2 cellular contexts compared by ENCODE assay signal in the genomic region with DNA sequence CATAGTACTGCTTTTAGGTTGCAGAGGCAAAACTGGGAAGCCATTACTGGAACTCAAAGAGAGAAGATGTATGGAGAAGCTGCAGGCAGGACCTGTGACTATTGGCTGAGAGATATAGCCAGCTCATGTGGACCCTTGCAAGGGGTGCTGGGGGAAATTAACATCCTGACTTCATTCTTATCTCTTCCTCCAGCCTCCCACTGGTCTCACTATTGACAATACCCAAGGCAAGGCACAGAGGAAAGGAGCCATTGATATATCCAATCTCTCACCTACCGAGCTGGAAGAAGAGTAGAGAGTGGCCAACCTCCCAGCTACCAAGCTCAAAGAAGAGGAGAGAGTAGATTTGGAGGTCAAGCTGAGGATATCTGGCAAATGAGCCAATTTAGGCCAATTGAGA.
TF ChIP-seq lines count a peak whose summit lies in the region.

No MANE protein-coding gene starts in this region.

TF ChIP-seq in A549, 52 proteins besides CTCF, POLR2A, EP300 and RAD21:
- TF ChIP-seq ZSCAN20 (CRISPR knock-in tag; IDR thresholded peaks at IDR 0.05), result no peak
- TF ChIP-seq, protein P1, sequence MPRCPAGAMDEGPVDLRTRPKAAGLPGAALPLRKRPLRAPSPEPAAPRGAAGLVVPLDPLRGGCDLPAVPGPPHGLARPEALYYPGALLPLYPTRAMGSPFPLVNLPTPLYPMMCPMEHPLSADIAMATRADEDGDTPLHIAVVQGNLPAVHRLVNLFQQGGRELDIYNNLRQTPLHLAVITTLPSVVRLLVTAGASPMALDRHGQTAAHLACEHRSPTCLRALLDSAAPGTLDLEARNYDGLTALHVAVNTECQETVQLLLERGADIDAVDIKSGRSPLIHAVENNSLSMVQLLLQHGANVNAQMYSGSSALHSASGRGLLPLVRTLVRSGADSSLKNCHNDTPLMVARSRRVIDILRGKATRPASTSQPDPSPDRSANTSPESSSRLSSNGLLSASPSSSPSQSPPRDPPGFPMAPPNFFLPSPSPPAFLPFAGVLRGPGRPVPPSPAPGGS (IDR thresholded peaks at IDR 0.05), result no peak
- no peak for TF ChIP-seq JUN (IDR thresholded peaks at IDR 0.05)
- no peak for TF ChIP-seq NFE2L2 (conservative IDR thresholded peaks at IDR 0.05; ENCODE audit: low read length)
- TF ChIP-seq MYC (IDR thresholded peaks at IDR 0.05; ENCODE audit: borderline replicate concordance, low read length), result no peak
- TF ChIP-seq JUNB (IDR thresholded peaks at IDR 0.05), result no peak
- TF ChIP-seq CHD2 (IDR thresholded peaks at IDR 0.05; ENCODE audit: low read length, partially characterized antibody), result no peak
- TF ChIP-seq HOXA7 (CRISPR knock-in tag; IDR thresholded peaks at IDR 0.05), result no peak
- TF ChIP-seq CBX8 (IDR thresholded peaks at IDR 0.05), result no peak
- TF ChIP-seq, protein P2, sequence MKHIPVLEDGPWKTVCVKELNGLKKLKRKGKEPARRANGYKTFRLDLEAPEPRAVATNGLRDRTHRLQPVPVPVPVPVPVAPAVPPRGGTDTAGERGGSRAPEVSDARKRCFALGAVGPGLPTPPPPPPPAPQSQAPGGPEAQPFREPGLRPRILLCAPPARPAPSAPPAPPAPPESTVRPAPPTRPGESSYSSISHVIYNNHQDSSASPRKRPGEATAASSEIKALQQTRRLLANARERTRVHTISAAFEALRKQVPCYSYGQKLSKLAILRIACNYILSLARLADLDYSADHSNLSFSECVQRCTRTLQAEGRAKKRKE (CRISPR knock-in tag; IDR thresholded peaks at IDR 0.05; ENCODE audit: low read depth), result no peak
- TF ChIP-seq RFX5 (IDR thresholded peaks at IDR 0.05), result no peak
- TF ChIP-seq CBX2 (IDR thresholded peaks at IDR 0.05; ENCODE audit: borderline replicate concordance, low read depth), result no peak
- no peak for TF ChIP-seq FOXS1 (CRISPR knock-in tag; IDR thresholded peaks at IDR 0.05)
TF ChIP-seq in A549: peak in this region for 0.

TF ChIP-seq in IMR-90, 13 proteins besides CTCF, POLR2A, EP300 and RAD21:
- TF ChIP-seq SMC3 (IDR thresholded peaks at IDR 0.05; ENCODE audit: low read depth, low read length) (no peak), MAZ (IDR thresholded peaks at IDR 0.05; ENCODE audit: borderline replicate concordance, low read depth, low read length) (no peak), RFX5 (IDR thresholded peaks at IDR 0.05; ENCODE audit: low read depth, low read length) (no peak), CEBPB (IDR thresholded peaks at IDR 0.05; ENCODE audit: low read depth, low read length) (no peak), MXI1 (IDR thresholded peaks at IDR 0.05; ENCODE audit: borderline replicate concordance, low read depth, low read length) (no peak), NFE2L2 (IDR thresholded peaks at IDR 0.05; ENCODE audit: low read depth, low read length) (no peak), CHD1 (IDR thresholded peaks at IDR 0.05; ENCODE audit: low read depth, low read length) (no peak), BHLHE40 (IDR thresholded peaks at IDR 0.05; ENCODE audit: low read depth, low read length) (no peak), FOS (IDR thresholded peaks at IDR 0.05; ENCODE audit: low read depth, low read length) (no peak), MAFK (IDR thresholded peaks at IDR 0.05; ENCODE audit: low read depth, low read length) (no peak), RCOR1 (IDR thresholded peaks at IDR 0.05; ENCODE audit: insufficient replicate concordance, low read length) (no peak)
- TF ChIP-seq, protein P3, sequence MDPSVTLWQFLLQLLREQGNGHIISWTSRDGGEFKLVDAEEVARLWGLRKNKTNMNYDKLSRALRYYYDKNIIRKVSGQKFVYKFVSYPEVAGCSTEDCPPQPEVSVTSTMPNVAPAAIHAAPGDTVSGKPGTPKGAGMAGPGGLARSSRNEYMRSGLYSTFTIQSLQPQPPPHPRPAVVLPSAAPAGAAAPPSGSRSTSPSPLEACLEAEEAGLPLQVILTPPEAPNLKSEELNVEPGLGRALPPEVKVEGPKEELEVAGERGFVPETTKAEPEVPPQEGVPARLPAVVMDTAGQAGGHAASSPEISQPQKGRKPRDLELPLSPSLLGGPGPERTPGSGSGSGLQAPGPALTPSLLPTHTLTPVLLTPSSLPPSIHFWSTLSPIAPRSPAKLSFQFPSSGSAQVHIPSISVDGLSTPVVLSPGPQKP (IDR thresholded peaks at IDR 0.05; ENCODE audit: borderline replicate concordance, low read depth, low read length), result no peak
- TF ChIP-seq, protein P4, sequence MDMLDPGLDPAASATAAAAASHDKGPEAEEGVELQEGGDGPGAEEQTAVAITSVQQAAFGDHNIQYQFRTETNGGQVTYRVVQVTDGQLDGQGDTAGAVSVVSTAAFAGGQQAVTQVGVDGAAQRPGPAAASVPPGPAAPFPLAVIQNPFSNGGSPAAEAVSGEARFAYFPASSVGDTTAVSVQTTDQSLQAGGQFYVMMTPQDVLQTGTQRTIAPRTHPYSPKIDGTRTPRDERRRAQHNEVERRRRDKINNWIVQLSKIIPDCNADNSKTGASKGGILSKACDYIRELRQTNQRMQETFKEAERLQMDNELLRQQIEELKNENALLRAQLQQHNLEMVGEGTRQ (IDR thresholded peaks at IDR 0.05; ENCODE audit: low read depth, low read length), result no peak
TF ChIP-seq in IMR-90: peak in this region for 0.
